Comparison of ENCODE assay signal across 16 cellular contexts in the genomic region with DNA sequence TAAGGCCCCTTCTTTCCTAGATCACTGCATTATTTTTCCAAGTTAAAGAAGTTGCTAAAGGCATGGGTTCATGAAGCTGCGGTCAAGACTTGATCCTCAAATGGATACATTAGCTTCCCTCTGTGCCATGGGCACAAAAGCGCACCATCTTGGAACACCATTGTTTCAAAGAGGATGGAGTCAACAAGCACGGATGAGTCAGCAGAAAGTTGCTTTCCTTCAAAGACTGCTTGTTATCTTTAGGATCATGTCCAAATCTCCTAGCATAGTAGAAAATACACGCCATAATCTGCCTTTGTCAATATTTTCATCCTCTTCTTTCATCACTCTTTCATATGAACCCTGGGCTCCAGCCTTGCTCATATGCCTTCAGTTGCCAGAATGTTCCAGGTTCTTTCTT.
DNase-seq lines count a peak whose midpoint lies in the region; ATAC-seq, FAIRE-seq and TF ChIP-seq lines count a peak whose summit lies in the region.
"Had no signal": no experiment of that assay in that cellular context is flagged by ENCODE, and none has a peak within 500 bp of the region (broad histone marks: within the 10 kb centered on the region; RNA-seq: fewer than 3 reads in every experiment).

No MANE protein-coding gene starts in this region.

- H3K4me1 ChIP-seq in Caco-2, result peaks cover 8% of the 10 kb centered on the region; the same call in 1 of the 2 replicates

- H3K9me3 ChIP-seq in Caco-2, result no peaks in the 10 kb centered on the region
- H3K9me3 ChIP-seq: HAP-1 had no signal

- no peak for ATAC-seq in stimulated activated naive CD8-positive, alpha-beta T cell treated with anti-CD3 and anti-CD28 coated beads, Interleukin-15, Interleukin-2, amounts not matched to agents 100 U/mL and 50 U/mL, for 24 hours
- no peak for ATAC-seq in GM21576 (IDR thresholded peaks at IDR 0.05; ENCODE audit: unreplicated experiment)

- no peak overlapping the region for H3K4me3 Mint-ChIP-seq in Caco-2 (ENCODE audit: unreplicated experiment)
- H3K4me3 Mint-ChIP-seq: CD14-positive monocyte; CD4-positive, alpha-beta memory T cell had no signal

- H3K4me3 ChIP-seq in Caco-2 (ENCODE audit: low read depth, low read length) (no peak overlapping the region), bronchial epithelial cell (ENCODE audit: low read depth, low read length) (no peak overlapping the region)
- H3K4me3 ChIP-seq: BLaER1, HAP-1 had no signal

- no peaks in the 10 kb centered on the region for H3K9me3 Mint-ChIP-seq in Caco-2 (ENCODE audit: unreplicated experiment)

- FAIRE-seq in HTR-8/SVneo (lab: Jason Lieb, UNC), result peak; percentile 4
- FAIRE-seq in bronchial epithelial cell (lab: Jason Lieb, UNC), result no peak

- no peaks in the 10 kb centered on the region for H3K4me1 Mint-ChIP-seq in Caco-2 (ENCODE audit: low read depth, unreplicated experiment)
- H3K4me1 Mint-ChIP-seq: CD14-positive monocyte had no signal

- POLR2A ChIA-PET in Caco-2 (lab: Charles Lee), result no interaction called here

- no peaks in the 10 kb centered on the region for H3K36me3 ChIP-seq in Caco-2 (ENCODE audit: control insufficient read depth, insufficient read depth, low read length)
- H3K36me3 ChIP-seq in bronchial epithelial cell (ENCODE audit: control insufficient read depth, insufficient read depth, low read length), result no peaks in the 10 kb centered on the region
- H3K36me3 ChIP-seq: BLaER1, HAP-1 had no signal

- H3K27ac ChIP-seq in temporal lobe (ENCODE audit: low read depth, low read length), result peak overlapping the region; percentile 38
- H3K27ac ChIP-seq: BLaER1 had no signal

- BruUV-seq in Caco-2 (replicated peaks; lab: Mats Ljungman, UMichigan), result no TSS peak

- DNase-seq in Caco-2 (peak in 1 of 2 experiments; percentile 8), HTR-8/SVneo (ENCODE audit: insufficient read length, low spot score) (no peak), bronchial epithelial cell (ENCODE audit: low read depth) (peak; percentile 17)
- no peak for DNase-seq in stimulated activated naive CD8-positive, alpha-beta T cell treated with anti-CD3 and anti-CD28 coated beads, Interleukin-15, Interleukin-2, amounts not matched to agents 100 U/mL and 50 U/mL, for 24 hours
- DNase-seq in activated naive CD4-positive, alpha-beta T cell treated with Interleukin-2 at 50 U/mL for 16 hours, result no peak
- DNase-seq: Calu3; CD4-positive, alpha-beta memory T cell; DMS79 treated with DMSO at 0.1 percent for 48 hours; GF-D8; Karpas-422; KBM-7 had no signal

- CTCF ChIA-PET in Caco-2 (lab: Charles Lee), result no interaction called here

- no peaks in the 10 kb centered on the region for H3K36me3 Mint-ChIP-seq in Caco-2 (ENCODE audit: insufficient read depth, unreplicated experiment)
- H3K36me3 Mint-ChIP-seq: CD14-positive monocyte; CD4-positive, alpha-beta memory T cell had no signal

- no peaks in the 10 kb centered on the region for H3K27me3 Mint-ChIP-seq in Caco-2 (ENCODE audit: insufficient read depth, unreplicated experiment)
- H3K27me3 Mint-ChIP-seq: CD4-positive, alpha-beta memory T cell had no signal

- no peaks in the 10 kb centered on the region for H3K27me3 ChIP-seq in Caco-2 (replicated peaks; ENCODE audit: control insufficient read depth, insufficient read depth, low read length)
- H3K27me3 ChIP-seq in bronchial epithelial cell (ENCODE audit: control insufficient read depth, insufficient read depth, low read length), result no peaks in the 10 kb centered on the region
- H3K27me3 ChIP-seq: BLaER1 had no signal

- TF ChIP-seq CTCF in Caco-2 (IDR thresholded peaks at IDR 0.05; ENCODE audit: insufficient read depth in 1 of 2, low read depth in 1 of 2, low read length in 1 of 2, severe bottlenecking in 1 of 2, unreplicated experiment in 1 of 2) (no peak), bronchial epithelial cell (IDR thresholded peaks at IDR 0.05; ENCODE audit: insufficient read depth, low read length, severe bottlenecking) (no peak)

- intact Hi-C loops in Caco-2 (cut with micrococcal nuclease; ENCODE audit: unreplicated experiment), result no loop called here

- peak overlapping the region; percentile 53 for H3K27ac Mint-ChIP-seq in Caco-2 (ENCODE audit: unreplicated experiment)
- H3K27ac Mint-ChIP-seq: CD14-positive monocyte had no signal
